ENCODE assay signal across 24 cellular contexts in the genomic region with DNA sequence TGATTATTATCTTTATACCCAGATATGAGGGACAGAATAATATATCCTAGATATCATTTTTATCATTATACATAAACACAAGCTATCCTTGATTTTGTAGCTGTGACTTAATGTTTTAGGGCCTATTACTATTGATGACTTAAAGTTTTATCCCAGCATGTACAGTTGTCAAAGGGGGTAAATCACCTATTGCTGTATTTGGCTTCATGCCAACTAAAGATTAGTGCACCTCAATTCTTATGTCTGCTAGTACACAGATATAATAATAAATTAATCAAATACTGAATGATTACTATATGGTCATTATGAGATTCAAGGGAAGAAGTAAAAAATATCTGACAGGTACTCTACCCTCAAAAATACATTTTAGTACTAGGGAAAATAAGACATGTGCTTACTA.
"Had no signal": no experiment of that assay in that cellular context is flagged by ENCODE, and none has a peak within 500 bp of the region (broad histone marks: within the 10 kb centered on the region; RNA-seq: fewer than 3 reads in every experiment).

No MANE protein-coding gene starts in this region.

- FAIRE-seq: colon had no signal

- H3K27ac ChIP-seq: coronary artery, dorsolateral prefrontal cortex, epithelial cell of prostate, esophagus squamous epithelium, gastrocnemius medialis, heart right ventricle, left lung, lower lobe of right lung had no signal

- H3K4me3 ChIP-seq: coronary artery, dorsolateral prefrontal cortex, esophagus squamous epithelium, gastrocnemius medialis, heart right ventricle, left lung, lower lobe of right lung, mucosa of descending colon had no signal

- H3K27me3 ChIP-seq: dorsolateral prefrontal cortex, esophagus squamous epithelium, gastrocnemius medialis, heart right ventricle, left lung had no signal

- DNase-seq: dermis blood vessel endothelial cell; dorsolateral prefrontal cortex; effector CD4-positive, alpha-beta T cell; effector memory CD4-positive, alpha-beta T cell; erythroblast; esophagus squamous epithelium; foreskin fibroblast; foreskin melanocyte; gastrocnemius medialis; glutamatergic neuron; head of caudate nucleus; heart right ventricle; hippocampal formation; left cardiac atrium; left lung; left ventricle myocardium superior; lower lobe of right lung; mesenchymal stem cell; mucosa of descending colon; naive B cell had no signal

- H3K4me1 ChIP-seq: esophagus squamous epithelium, gastrocnemius medialis, heart right ventricle, left lung, lower lobe of right lung had no signal

- H3K9me3 ChIP-seq: esophagus squamous epithelium, gastrocnemius medialis, heart right ventricle, left lung, lower lobe of right lung, mucosa of descending colon had no signal

- H3K36me3 ChIP-seq: esophagus squamous epithelium, gastrocnemius medialis, heart right ventricle, left lung, lower lobe of right lung had no signal

- ATAC-seq: esophagus mucosa, gastrocnemius medialis, heart right ventricle, left cardiac atrium, left lung, left ventricle myocardium superior, lower lobe of right lung, mucosa of descending colon had no signal
